8 cellular contexts compared by ENCODE assay signal in genomic region chr18:58045265-58046086, GRCh38. TPM values are rescaled to one million over a fixed set of nuclear protein-coding genes. Genes with fewer than 3 reads are reported as not detected.
DNase-seq lines count a peak whose midpoint lies in the region; ATAC-seq and TF ChIP-seq lines count a peak whose summit lies in the region.

No MANE protein-coding gene starts in this region.

- no peak for TF ChIP-seq CTCF in CD4-positive, alpha-beta T cell (IDR thresholded peaks at IDR 0.05)
- TF ChIP-seq CTCF in RWPE1 (conservative IDR thresholded peaks at IDR 0.05; ENCODE audit: low read depth) (no peak), adrenal gland (IDR thresholded peaks at IDR 0.05) (no peak), retinal pigment epithelial cell (conservative IDR thresholded peaks at IDR 0.05; ENCODE audit: low read depth, low read length) (no peak)

- peaks cover 24% of the 10 kb centered on the region for H3K4me1 ChIP-seq in HUES48 (ENCODE audit: control insufficient read depth, insufficient read depth, low read length)
- H3K4me1 ChIP-seq in adrenal gland (replicated peaks in 1 of 2), result peaks cover 20 to 28% of the 10 kb centered on the region in 2 donors

- intact Hi-C loops in CD4-positive, alpha-beta T cell (cut with DNase I, micrococcal nuclease), result loop anchor here in 1 of 2 experiments (1.0 to 10.0 kb wide), 5 partner anchors 76 to 719 kb away; no protein-coding TSS in a partner anchor
- intact Hi-C loops in adrenal gland (cut with DNase I), result loop anchor here in 1 of 2 donors (2.0 kb wide), 1 partner anchor 75 kb away; no protein-coding TSS in a partner anchor
- intact Hi-C loops in posterior vena cava (cut with DNase I), result loop anchor here (5.0 to 10.0 kb wide), 3 partner anchors 77 to 463 kb away; no protein-coding TSS in a partner anchor

- H3K36me3 Mint-ChIP-seq in CD4-positive, alpha-beta T cell (ENCODE audit: low read depth), result peaks cover 14% of the 10 kb centered on the region

- H3K9ac ChIP-seq in HUES48 (ENCODE audit: low read depth, low read length), result peak overlapping the region; percentile 67

- ATAC-seq in CD4-positive, alpha-beta T cell (ENCODE audit: poor library complexity), result no peak
- ATAC-seq in HG03521 (IDR thresholded peaks at IDR 0.05; ENCODE audit: unreplicated experiment), result no peak

- peak in 8 of 10 experiments; percentile 6 to 46 (median 24) for DNase-seq in CD4-positive, alpha-beta T cell
- peak; percentile 54 for DNase-seq in RWPE1 (ENCODE audit: low spot score)
- DNase-seq in adrenal gland, result peak; percentile 60 to 81 (median 64)
- DNase-seq in hypothalamus (lab: John Stamatoyannopoulos, UW), result peak in 38 of 51 donors; percentile 2 to 76 (median 30)
- no peak for DNase-seq in retinal pigment epithelial cell (ENCODE audit: low read depth)
- no peak for DNase-seq in posterior vena cava (ENCODE audit: low spot score)

- POLR2A ChIA-PET in CD4-positive, alpha-beta T cell (lab: Charles Lee), result no interaction called here
- POLR2A ChIA-PET in RWPE1 (lab: Yijun Ruan, JAX; ENCODE audit: low non-redundant PET), result no interaction called here

- peaks cover 33% of the 10 kb centered on the region for H3K4me1 Mint-ChIP-seq in CD4-positive, alpha-beta T cell (ENCODE audit: low read depth)

- H3K27me3 ChIP-seq in CD4-positive, alpha-beta T cell (ENCODE audit: control insufficient read depth, insufficient read depth, low read length), result no peaks in the 10 kb centered on the region
- H3K27me3 ChIP-seq in HUES48 (ENCODE audit: control insufficient read depth, insufficient read depth, low read length) (no peaks in the 10 kb centered on the region), adrenal gland (no peaks in the 10 kb centered on the region)

- 2 to 3% (median 3%) methylated on average over 28 to 32 of the region's 32 CpGs for WGBS in adrenal gland, 4 donors

- H3K4me3 Mint-ChIP-seq in CD4-positive, alpha-beta T cell, result peak overlapping the region; percentile 97

- H3K4me3 ChIP-seq in HUES48 (ENCODE audit: low read depth, low read length), result peak overlapping the region; percentile 95
- peak overlapping the region; percentile 37 to 95 (median 87) for H3K4me3 ChIP-seq in adrenal gland
- H3K4me3 ChIP-seq in retinal pigment epithelial cell (ENCODE audit: low read length), result peak overlapping the region; percentile 91

- H3K27ac ChIP-seq in CD4-positive, alpha-beta T cell (ENCODE audit: low read depth, low read length), result no peak overlapping the region
- H3K27ac ChIP-seq in HUES48 (ENCODE audit: low read depth, low read length), result peak overlapping the region; percentile 94
- H3K27ac ChIP-seq in RWPE1, result peak overlapping the region; percentile 90
- peak overlapping the region in 4 of 5 donors; percentile 62 to 92 (median 88) for H3K27ac ChIP-seq in adrenal gland

- no peaks in the 10 kb centered on the region for H3K9me3 Mint-ChIP-seq in CD4-positive, alpha-beta T cell

- H3K36me3 ChIP-seq in HUES48 (ENCODE audit: control insufficient read depth, insufficient read depth, low read length) (no peaks in the 10 kb centered on the region), adrenal gland (replicated peaks in 1 of 2) (no peaks in the 10 kb centered on the region)

- peak in 1 of 2 donors; percentile 61 for TF ChIP-seq POLR2A in adrenal gland (IDR thresholded peaks at IDR 0.05)

- CTCF ChIA-PET in CD4-positive, alpha-beta T cell (lab: Charles Lee), result no interaction called here
- CTCF ChIA-PET in RWPE1 (lab: Yijun Ruan, JAX), result interaction anchor here (0.6 to 1.4 kb wide), 3 partner anchors 28 to 90 kb away, joined by 3 to 5 read pairs (median 4); no protein-coding TSS in a partner anchor

- peaks cover 19% of the 10 kb centered on the region for H3K27me3 Mint-ChIP-seq in CD4-positive, alpha-beta T cell

- H3K9me3 ChIP-seq in CD4-positive, alpha-beta T cell (ENCODE audit: control insufficient read depth, low read length), result no peaks in the 10 kb centered on the region
- H3K9me3 ChIP-seq in HUES48 (ENCODE audit: control insufficient read depth, insufficient read depth, low read length), result no peaks in the 10 kb centered on the region
- no peaks in the 10 kb centered on the region for H3K9me3 ChIP-seq in adrenal gland (replicated peaks in 1 of 3)

- H3K27ac Mint-ChIP-seq in CD4-positive, alpha-beta T cell, result peak overlapping the region; percentile 75

RNA-seq across cellular contexts. Expression of gene NEDD4L, which starts 1.4 kb away (rescaled TPM):
- total RNA-seq in CD4-positive, alpha-beta T cell, result 10 to 100 TPM; 11.2 to 13.7 TPM
- total RNA-seq in adrenal gland, result 100 to 1,000 TPM in 1 of 8 donors, 10 to 100 TPM in 7; 23.7 to 110 (median 47.1) TPM
- polyA plus RNA-seq in adrenal gland, result 10 to 100 TPM; 17.8 to 36.2 (median 22.0) TPM
- 10 to 100 TPM; 11.3 to 14.9 TPM for total RNA-seq in posterior vena cava

Comparison
In these comparisons a context has a peak if more than half of its experiments do, and no peak if none do; other contexts are left out.
1. DNase-seq: peak in CD4-positive, alpha-beta T cell (8 of 10), RWPE1 (single experiment), adrenal gland (7 of 7) and hypothalamus (38 of 51); none in retinal pigment epithelial cell (single experiment) and posterior vena cava (single experiment).
2. Peak in every context shown above with its lines, with median percentiles within 50 percentile points of each other: H3K4me3 ChIP-seq.